ENCODE assay signal across 1 cellular context in genomic region chr14:89340200-89340667, GRCh38.
TF ChIP-seq lines count a peak whose summit lies in the region.

No MANE protein-coding gene starts in this region.

TF ChIP-seq in HEK293, 187 proteins besides CTCF, POLR2A, EP300 and RAD21 (continued from another document):
- TF ChIP-seq ZNF645 (tag by site-specific recombination; IDR thresholded peaks at IDR 0.05) (no peak), ZNF214 (tag by site-specific recombination; IDR thresholded peaks at IDR 0.05; ENCODE audit: borderline replicate concordance) (no peak), PRDM6 (tag by site-specific recombination; IDR thresholded peaks at IDR 0.05) (0 out of 2 replicates have a peak, but pooled peaks have one; percentile 26), PRDM4 (tag by site-specific recombination; IDR thresholded peaks at IDR 0.05) (no peak), ZNF221 (tag by site-specific recombination; IDR thresholded peaks at IDR 0.05; ENCODE audit: borderline replicate concordance) (no peak), ZBTB20 (tag by site-specific recombination; IDR thresholded peaks at IDR 0.05) (no peak), PRDM1 (tag by site-specific recombination; IDR thresholded peaks at IDR 0.05) (peak; percentile 33; the same call in 1 of the 2 replicates)
